19 cellular contexts compared by ENCODE assay signal in the genomic region with DNA sequence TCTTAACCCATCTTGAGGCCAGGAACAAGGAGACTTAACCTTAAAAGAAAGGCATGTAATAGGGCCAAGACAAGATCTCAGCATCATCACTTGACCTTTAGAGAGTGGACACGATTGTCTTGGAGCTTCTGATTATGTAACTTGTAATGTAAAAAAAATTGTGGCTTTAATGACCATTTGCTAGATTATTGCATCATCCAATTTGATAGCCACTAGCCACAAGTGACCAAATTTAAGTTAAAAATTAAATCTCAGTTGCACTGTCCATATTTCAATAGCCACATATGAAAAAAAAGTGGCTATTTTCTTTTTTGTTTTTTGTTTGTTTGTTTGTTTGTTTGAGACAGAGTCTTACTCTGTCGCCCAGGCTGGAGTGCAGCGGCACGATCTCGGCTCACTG. TPM values are rescaled to one million over a fixed set of nuclear protein-coding genes. Genes with fewer than 3 reads are reported as not detected.
DNase-seq lines count a peak whose midpoint lies in the region; ATAC-seq and TF ChIP-seq lines count a peak whose summit lies in the region.
"Had no signal": no experiment of that assay in that cellular context is flagged by ENCODE, and none has a peak within 500 bp of the region (broad histone marks: within the 10 kb centered on the region; RNA-seq: fewer than 3 reads in every experiment).

No MANE protein-coding gene starts in this region.

- H3K36me3 ChIP-seq in HEK293 (ENCODE audit: control insufficient read depth in 2 of 2, insufficient read depth in 1 of 2, low read length in 2 of 2) = no peaks in the 10 kb centered on the region
- H3K36me3 ChIP-seq: HAP-1 had no signal

- H3K27ac Mint-ChIP-seq in activated T-cell treated with anti-CD3 and anti-CD28 coated beads, Interleukin-2, amount 50 U/mL, for 72 hours = peak overlapping the region; percentile 81
- peak overlapping the region; percentile 66 for H3K27ac Mint-ChIP-seq in mesothelial cell of epicardium
- H3K27ac Mint-ChIP-seq in activated CD4-positive, alpha-beta memory T cell treated with anti-CD3 and anti-CD28 coated beads, Interleukin-2, amount 10 ng/mL, durations not matched to agents 7 days and 5 days = no peak overlapping the region
- H3K27ac Mint-ChIP-seq: CD4-positive, alpha-beta memory T cell had no signal

- H3K36me3 Mint-ChIP-seq in activated T-cell treated with anti-CD3 and anti-CD28 coated beads, Interleukin-2, amount 50 U/mL, for 72 hours (ENCODE audit: insufficient read depth in 2 of 2) = no peaks in the 10 kb centered on the region
- no peaks in the 10 kb centered on the region for H3K36me3 Mint-ChIP-seq in mesothelial cell of epicardium
- H3K36me3 Mint-ChIP-seq in activated CD4-positive, alpha-beta memory T cell treated with anti-CD3 and anti-CD28 coated beads, Interleukin-2, amount 10 ng/mL, durations not matched to agents 7 days and 5 days (ENCODE audit: low read depth) = no peaks in the 10 kb centered on the region
- H3K36me3 Mint-ChIP-seq: CD4-positive, alpha-beta memory T cell had no signal

- no peak overlapping the region for H3K4me3 ChIP-seq in HEK293 (ENCODE audit: low read depth, low read length)
- H3K4me3 ChIP-seq: HAP-1 had no signal

- TF ChIP-seq CTCF in HEK293 (tag by site-specific recombination; IDR thresholded peaks at IDR 0.05) = no peak
- TF ChIP-seq CTCF in mesothelial cell of epicardium (IDR thresholded peaks at IDR 0.05; ENCODE audit: unreplicated experiment) = no peak

- DNase-seq in activated T-cell treated with anti-CD3 and anti-CD28 coated beads, Interleukin-2, amount 50 U/mL, for 72 hours = no peak
- no peak for DNase-seq in activated T-cell treated with anti-CD3 and anti-CD28 coated beads for 4 hours
- peak; percentile 42 for DNase-seq in OCI-M1 (lab: John Stamatoyannopoulos, UW)
- no peak for DNase-seq in mesothelial cell of epicardium (ENCODE audit: low spot score in 2 of 2, unreplicated experiment in 2 of 2)
- no peak for DNase-seq in NCI-H1105 (lab: John Stamatoyannopoulos, UW)
- DNase-seq in activated CD4-positive, alpha-beta memory T cell treated with anti-CD3 and anti-CD28 coated beads, Interleukin-2, amount 10 ng/mL, durations not matched to agents 7 days and 5 days = no peak
- DNase-seq: 8988T; C1 segment of cervical spinal cord; Calu3; CD4-positive, alpha-beta memory T cell; COR-L47; DMS79 treated with DMSO at 0.1 percent for 48 hours; GF-D8; GOT3 had no signal

- no peak overlapping the region; the same call in 1 of the 2 replicates for H3K27ac ChIP-seq in HEK293 (ENCODE audit: extremely low read depth, low read depth, low read length)

- peaks cover 12% of the 10 kb centered on the region for H3K4me1 ChIP-seq in HEK293 (ENCODE audit: control insufficient read depth, insufficient read depth, low read length)

- no peaks in the 10 kb centered on the region for H3K9me3 ChIP-seq in HEK293 (ENCODE audit: control insufficient read depth, insufficient read depth, low read depth, low read length)
- H3K9me3 ChIP-seq: HAP-1 had no signal

- no peaks in the 10 kb centered on the region for H3K27me3 Mint-ChIP-seq in activated T-cell treated with anti-CD3 and anti-CD28 coated beads, Interleukin-2, amount 50 U/mL, for 72 hours (ENCODE audit: low read depth)
- no peaks in the 10 kb centered on the region for H3K27me3 Mint-ChIP-seq in mesothelial cell of epicardium (ENCODE audit: low read depth)
- peaks cover 2% of the 10 kb centered on the region for H3K27me3 Mint-ChIP-seq in activated CD4-positive, alpha-beta memory T cell treated with anti-CD3 and anti-CD28 coated beads, Interleukin-2, amount 10 ng/mL, durations not matched to agents 7 days and 5 days
- H3K27me3 Mint-ChIP-seq: CD4-positive, alpha-beta memory T cell had no signal

- CTCF ChIA-PET in HEK293 (lab: Yijun Ruan, JAX) = interaction anchor here (0.6 to 1.2 kb wide), 2 partner anchors 24 to 84 kb away, joined by 3 to 4 read pairs; no protein-coding TSS in a partner anchor
- CTCF ChIA-PET in activated CD4-positive, alpha-beta memory T cell treated with anti-CD3 and anti-CD28 coated beads, Interleukin-2, amount 10 ng/mL, durations not matched to agents 7 days and 5 days (lab: Charles Lee) = no interaction called here

- POLR2A ChIA-PET in HEK293 (lab: Yijun Ruan, JAX) = interaction anchor here (1.2 kb wide), 1 partner anchor 15 kb away, joined by 5 read pairs; the partner anchor contains the start of gene SNX12
- POLR2A ChIA-PET in activated CD4-positive, alpha-beta memory T cell treated with anti-CD3 and anti-CD28 coated beads, Interleukin-2, amount 10 ng/mL, durations not matched to agents 7 days and 5 days (lab: Charles Lee) = no interaction called here

- H3K9me3 Mint-ChIP-seq in activated T-cell treated with anti-CD3 and anti-CD28 coated beads, Interleukin-2, amount 50 U/mL, for 72 hours = no peaks in the 10 kb centered on the region
- H3K9me3 Mint-ChIP-seq in mesothelial cell of epicardium = peaks cover 13% of the 10 kb centered on the region
- no peaks in the 10 kb centered on the region for H3K9me3 Mint-ChIP-seq in activated CD4-positive, alpha-beta memory T cell treated with anti-CD3 and anti-CD28 coated beads, Interleukin-2, amount 10 ng/mL, durations not matched to agents 7 days and 5 days
- H3K9me3 Mint-ChIP-seq: CD4-positive, alpha-beta memory T cell had no signal

- peaks cover 12% of the 10 kb centered on the region for H3K4me1 Mint-ChIP-seq in activated T-cell treated with anti-CD3 and anti-CD28 coated beads, Interleukin-2, amount 50 U/mL, for 72 hours (ENCODE audit: low read depth)
- peaks cover 10% of the 10 kb centered on the region for H3K4me1 Mint-ChIP-seq in mesothelial cell of epicardium
- peaks cover 5% of the 10 kb centered on the region for H3K4me1 Mint-ChIP-seq in activated CD4-positive, alpha-beta memory T cell treated with anti-CD3 and anti-CD28 coated beads, Interleukin-2, amount 10 ng/mL, durations not matched to agents 7 days and 5 days

- ATAC-seq in activated T-cell treated with anti-CD3 and anti-CD28 coated beads, Interleukin-2, amount 50 U/mL, for 72 hours (replicated peaks in 1 of 2) = peak in 1 of 2 donors; percentile 25

- H3K4me3 Mint-ChIP-seq in activated T-cell treated with anti-CD3 and anti-CD28 coated beads, Interleukin-2, amount 50 U/mL, for 72 hours = no peak overlapping the region
- no peak overlapping the region for H3K4me3 Mint-ChIP-seq in mesothelial cell of epicardium
- no peak overlapping the region for H3K4me3 Mint-ChIP-seq in activated CD4-positive, alpha-beta memory T cell treated with anti-CD3 and anti-CD28 coated beads, Interleukin-2, amount 10 ng/mL, durations not matched to agents 7 days and 5 days
- H3K4me3 Mint-ChIP-seq: CD4-positive, alpha-beta memory T cell had no signal

TF ChIP-seq in HEK293, 187 proteins besides CTCF, POLR2A, EP300 and RAD21 (continues in another document):
- TF ChIP-seq TRIM28 (IDR thresholded peaks at IDR 0.05; ENCODE audit: borderline replicate concordance, low read length) = 0 out of 2 replicates have a peak, but pooled peaks have one; percentile 8
- no peak for TF ChIP-seq PRDM4 (tag by site-specific recombination; IDR thresholded peaks at IDR 0.05)
- no peak for TF ChIP-seq EGR2 (tag by site-specific recombination; IDR thresholded peaks at IDR 0.05; ENCODE audit: low read depth)
- no peak for TF ChIP-seq ZNF114 (tag by site-specific recombination; IDR thresholded peaks at IDR 0.05)
- TF ChIP-seq ZNF184 (tag by site-specific recombination; IDR thresholded peaks at IDR 0.05) = no peak
- TF ChIP-seq ZNF23 (tag by site-specific recombination; IDR thresholded peaks at IDR 0.05; ENCODE audit: borderline replicate concordance) = no peak

RNA-seq across cellular contexts. Expression of gene FOXO4, which starts 13.4 kb away (rescaled TPM):
- total RNA-seq in activated T-cell treated with anti-CD3 and anti-CD28 coated beads, Interleukin-2, amount 50 U/mL, for 72 hours = 10 to 100 TPM; 15.1 to 15.3 TPM
- 25.3 to 30.9 TPM (median 25.4 TPM) in 3 replicates for total RNA-seq in mesothelial cell of epicardium
- total RNA-seq in activated CD4-positive, alpha-beta memory T cell treated with anti-CD3 and anti-CD28 coated beads, Interleukin-2, amount 10 ng/mL, durations not matched to agents 7 days and 5 days = 10 to 100 TPM; 18.4 to 20.4 TPM

RNA-seq across cellular contexts. Expression of gene SNX12, which starts 14.1 kb away (rescaled TPM):
- total RNA-seq in activated T-cell treated with anti-CD3 and anti-CD28 coated beads, Interleukin-2, amount 50 U/mL, for 72 hours = 10 to 100 TPM; 37.5 to 43.8 TPM
- total RNA-seq in mesothelial cell of epicardium = 58.5 to 63.9 TPM (median 62.5 TPM) in 3 replicates
- 10 to 100 TPM; 43.2 to 43.5 TPM for total RNA-seq in activated CD4-positive, alpha-beta memory T cell treated with anti-CD3 and anti-CD28 coated beads, Interleukin-2, amount 10 ng/mL, durations not matched to agents 7 days and 5 days

RNA-seq across cellular contexts. Expression of gene CXorf65, which starts 24.3 kb away (rescaled TPM):
- total RNA-seq in activated T-cell treated with anti-CD3 and anti-CD28 coated beads, Interleukin-2, amount 50 U/mL, for 72 hours = 10 to 100 TPM; 16.4 to 26.0 TPM
- total RNA-seq in mesothelial cell of epicardium = not detected in 3 replicates
- total RNA-seq in activated CD4-positive, alpha-beta memory T cell treated with anti-CD3 and anti-CD28 coated beads, Interleukin-2, amount 10 ng/mL, durations not matched to agents 7 days and 5 days = 10 to 100 TPM; 26.4 to 29.9 TPM
- total RNA-seq: A673, Calu3, Daoy, G401 had no signal

RNA-seq across cellular contexts. Expression of gene IL2RG, which starts 29.1 kb away (rescaled TPM):
- total RNA-seq in activated T-cell treated with anti-CD3 and anti-CD28 coated beads, Interleukin-2, amount 50 U/mL, for 72 hours = 100 to 1,000 TPM; 290 to 348 TPM
- total RNA-seq in mesothelial cell of epicardium = 0.25 TPM in 1 of 3 replicates, not detected in the others
- 100 to 1,000 TPM; 633 to 637 TPM for total RNA-seq in activated CD4-positive, alpha-beta memory T cell treated with anti-CD3 and anti-CD28 coated beads, Interleukin-2, amount 10 ng/mL, durations not matched to agents 7 days and 5 days
- total RNA-seq: Daoy, G401 had no signal

RNA-seq across cellular contexts. Expression of gene MED12, which starts 36.1 kb away (rescaled TPM):
- 10 to 100 TPM; 44.1 to 48.6 TPM for total RNA-seq in activated T-cell treated with anti-CD3 and anti-CD28 coated beads, Interleukin-2, amount 50 U/mL, for 72 hours
- total RNA-seq in mesothelial cell of epicardium = 80.8 to 91.6 TPM (median 86.7 TPM) in 3 replicates
- total RNA-seq in activated CD4-positive, alpha-beta memory T cell treated with anti-CD3 and anti-CD28 coated beads, Interleukin-2, amount 10 ng/mL, durations not matched to agents 7 days and 5 days = 10 to 100 TPM; 56.5 to 61.3 TPM

Comparison
In these comparisons a context has a peak if more than half of its experiments do, and no peak if none do; other contexts are left out.
1. RNA of gene CXorf65, which starts 24.3 kb away (total RNA-seq): 26.4 to 29.9 TPM in activated CD4-positive, alpha-beta memory T cell treated with anti-CD3 and anti-CD28 coated beads, Interleukin-2, amount 10 ng/mL, durations not matched to agents 7 days and 5 days and 16.4 to 26.0 TPM in activated T-cell treated with anti-CD3 and anti-CD28 coated beads, Interleukin-2, amount 50 U/mL, for 72 hours; not detected in mesothelial cell of epicardium; every median in the first group is over 10 times any median in the second.